Comparison of ENCODE assay signal across 21 cellular contexts in genomic region chr20:6440087-6440799, GRCh38.
"Had no signal": no experiment of that assay in that cellular context is flagged by ENCODE, and none has a peak within 500 bp of the region (broad histone marks: within the 10 kb centered on the region; RNA-seq: fewer than 3 reads in every experiment).

No MANE protein-coding gene starts in this region.

- H3K9me3 ChIP-seq: lower lobe of right lung, neutrophil, pancreas, sigmoid colon, stomach, thyroid gland, vagina had no signal

- H3K27ac ChIP-seq: dorsolateral prefrontal cortex, epithelial cell of prostate, foreskin keratinocyte, heart right ventricle, lower lobe of right lung, neutrophil, pancreas, sigmoid colon, stomach, thyroid gland, vagina had no signal

- DNase-seq: dorsolateral prefrontal cortex; effector CD4-positive, alpha-beta T cell; endodermal cell; foreskin keratinocyte; glutamatergic neuron; heart right ventricle; hypothalamus; left ventricle myocardium superior; lower lobe of right lung; pancreas; retina; sigmoid colon; stimulated activated CD4-positive, alpha-beta T cell treated with anti-CD3 and anti-CD28 coated beads, Interleukin-2, amount 100 ng/mL, for 24 hours; stimulated activated CD4-positive, alpha-beta T cell treated with anti-CD3 and anti-CD28 coated beads, Interleukin-4, amount 100 ng/mL, for 24 hours; stimulated activated naive CD4-positive, alpha-beta T cell treated with Interleukin-2 at 50 U/mL for 16 hours; stomach; thyroid gland; trophoblast cell had no signal

- H3K27me3 ChIP-seq: dorsolateral prefrontal cortex, foreskin keratinocyte, heart right ventricle, neutrophil, pancreas, sigmoid colon, stomach, thyroid gland, vagina had no signal

- H3K4me1 ChIP-seq: foreskin keratinocyte, lower lobe of right lung, pancreas, sigmoid colon, stomach, thyroid gland, vagina had no signal

- H3K4me3 ChIP-seq: dorsolateral prefrontal cortex, heart right ventricle, lower lobe of right lung, pancreas, sigmoid colon, stomach, thyroid gland, vagina had no signal

- H3K36me3 ChIP-seq: heart right ventricle, lower lobe of right lung, neutrophil, pancreas, sigmoid colon, stomach, thyroid gland, vagina had no signal
